In the genomic region with DNA sequence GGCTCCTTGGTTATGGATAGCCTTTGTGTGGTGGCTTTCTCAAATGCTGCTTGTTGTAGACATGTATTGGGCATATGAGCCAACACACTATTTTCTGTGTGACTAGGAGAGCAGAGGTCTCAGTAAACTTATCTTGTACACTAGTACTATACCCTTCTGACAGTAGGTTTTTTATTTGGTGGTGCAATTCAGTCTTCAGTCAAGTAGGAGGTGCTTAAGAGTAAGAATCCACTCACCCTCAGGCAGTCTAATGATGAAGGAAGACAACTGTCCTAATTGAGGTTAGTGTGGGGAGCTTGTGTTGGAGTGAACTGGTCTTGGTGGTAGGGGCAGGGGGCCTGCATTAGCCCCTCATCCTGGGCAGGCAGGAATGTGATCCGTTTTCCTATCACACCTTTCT, we compare ENCODE assay signal across 2 cellular contexts.
TF ChIP-seq lines count a peak whose summit lies in the region.

No MANE protein-coding gene starts in this region.

TF ChIP-seq in GM23338, 12 proteins besides CTCF, POLR2A, EP300 and RAD21 (continued from another document):
- TF ChIP-seq, protein P1, sequence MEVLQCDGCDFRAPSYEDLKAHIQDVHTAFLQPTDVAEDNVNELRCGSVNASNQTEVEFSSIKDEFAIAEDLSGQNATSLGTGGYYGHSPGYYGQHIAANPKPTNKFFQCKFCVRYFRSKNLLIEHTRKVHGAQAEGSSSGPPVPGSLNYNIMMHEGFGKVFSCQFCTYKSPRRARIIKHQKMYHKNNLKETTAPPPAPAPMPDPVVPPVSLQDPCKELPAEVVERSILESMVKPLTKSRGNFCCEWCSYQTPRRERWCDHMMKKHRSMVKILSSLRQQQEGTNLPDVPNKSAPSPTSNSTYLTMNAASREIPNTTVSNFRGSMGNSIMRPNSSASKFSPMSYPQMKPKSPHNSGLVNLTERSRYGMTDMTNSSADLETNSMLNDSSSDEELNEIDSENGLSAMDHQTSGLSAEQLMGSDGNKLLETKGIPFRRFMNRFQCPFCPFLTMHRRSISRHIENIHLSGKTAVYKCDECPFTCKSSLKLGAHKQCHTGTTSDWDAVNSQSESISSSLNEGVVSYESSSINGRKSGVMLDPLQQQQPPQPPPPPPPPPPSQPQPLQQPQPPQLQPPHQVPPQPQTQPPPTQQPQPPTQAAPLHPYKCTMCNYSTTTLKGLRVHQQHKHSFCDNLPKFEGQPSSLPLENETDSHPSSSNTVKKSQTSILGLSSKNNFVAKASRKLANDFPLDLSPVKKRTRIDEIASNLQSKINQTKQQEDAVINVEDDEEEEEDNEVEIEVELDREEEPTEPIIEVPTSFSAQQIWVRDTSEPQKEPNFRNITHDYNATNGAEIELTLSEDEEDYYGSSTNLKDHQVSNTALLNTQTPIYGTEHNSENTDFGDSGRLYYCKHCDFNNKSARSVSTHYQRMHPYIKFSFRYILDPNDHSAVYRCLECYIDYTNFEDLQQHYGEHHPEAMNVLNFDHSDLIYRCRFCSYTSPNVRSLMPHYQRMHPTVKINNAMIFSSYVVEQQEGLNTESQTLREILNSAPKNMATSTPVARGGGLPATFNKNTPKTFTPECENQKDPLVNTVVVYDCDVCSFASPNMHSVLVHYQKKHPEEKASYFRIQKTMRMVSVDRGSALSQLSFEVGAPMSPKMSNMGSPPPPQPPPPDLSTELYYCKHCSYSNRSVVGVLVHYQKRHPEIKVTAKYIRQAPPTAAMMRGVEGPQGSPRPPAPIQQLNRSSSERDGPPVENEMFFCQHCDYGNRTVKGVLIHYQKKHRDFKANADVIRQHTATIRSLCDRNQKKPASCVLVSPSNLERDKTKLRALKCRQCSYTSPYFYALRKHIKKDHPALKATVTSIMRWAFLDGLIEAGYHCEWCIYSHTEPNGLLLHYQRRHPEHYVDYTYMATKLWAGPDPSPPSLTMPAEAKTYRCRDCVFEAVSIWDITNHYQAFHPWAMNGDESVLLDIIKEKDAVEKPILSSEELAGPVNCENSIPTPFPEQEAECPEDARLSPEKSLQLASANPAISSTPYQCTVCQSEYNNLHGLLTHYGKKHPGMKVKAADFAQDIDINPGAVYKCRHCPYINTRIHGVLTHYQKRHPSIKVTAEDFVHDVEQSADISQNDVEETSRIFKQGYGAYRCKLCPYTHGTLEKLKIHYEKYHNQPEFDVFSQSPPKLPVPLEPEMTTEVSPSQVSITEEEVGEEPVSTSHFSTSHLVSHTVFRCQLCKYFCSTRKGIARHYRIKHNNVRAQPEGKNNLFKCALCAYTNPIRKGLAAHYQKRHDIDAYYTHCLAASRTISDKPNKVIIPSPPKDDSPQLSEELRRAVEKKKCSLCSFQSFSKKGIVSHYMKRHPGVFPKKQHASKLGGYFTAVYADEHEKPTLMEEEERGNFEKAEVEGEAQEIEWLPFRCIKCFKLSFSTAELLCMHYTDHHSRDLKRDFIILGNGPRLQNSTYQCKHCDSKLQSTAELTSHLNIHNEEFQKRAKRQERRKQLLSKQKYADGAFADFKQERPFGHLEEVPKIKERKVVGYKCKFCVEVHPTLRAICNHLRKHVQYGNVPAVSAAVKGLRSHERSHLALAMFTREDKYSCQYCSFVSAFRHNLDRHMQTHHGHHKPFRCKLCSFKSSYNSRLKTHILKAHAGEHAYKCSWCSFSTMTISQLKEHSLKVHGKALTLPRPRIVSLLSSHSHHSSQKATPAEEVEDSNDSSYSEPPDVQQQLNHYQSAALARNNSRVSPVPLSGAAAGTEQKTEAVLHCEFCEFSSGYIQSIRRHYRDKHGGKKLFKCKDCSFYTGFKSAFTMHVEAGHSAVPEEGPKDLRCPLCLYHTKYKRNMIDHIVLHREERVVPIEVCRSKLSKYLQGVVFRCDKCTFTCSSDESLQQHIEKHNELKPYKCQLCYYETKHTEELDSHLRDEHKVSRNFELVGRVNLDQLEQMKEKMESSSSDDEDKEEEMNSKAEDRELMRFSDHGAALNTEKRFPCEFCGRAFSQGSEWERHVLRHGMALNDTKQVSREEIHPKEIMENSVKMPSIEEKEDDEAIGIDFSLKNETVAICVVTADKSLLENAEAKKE (CRISPR knock-in tag; IDR thresholded peaks at IDR 0.05), result no peak
- no peak for TF ChIP-seq REST (IDR thresholded peaks at IDR 0.05; ENCODE audit: unreplicated experiment)
- TF ChIP-seq EZH2 (IDR thresholded peaks at IDR 0.05; ENCODE audit: low read depth, unreplicated experiment), result no peak
- no peak for TF ChIP-seq STAT1 (IDR thresholded peaks at IDR 0.05; ENCODE audit: unreplicated experiment)
- no peak for TF ChIP-seq ZNF331 (CRISPR knock-in tag; IDR thresholded peaks at IDR 0.05; ENCODE audit: low read depth)

TF ChIP-seq in WTC11, 78 proteins besides CTCF, POLR2A, EP300 and RAD21 (continued from another document):
- TF ChIP-seq STAT6 (CRISPR knock-in tag; conservative IDR thresholded peaks at IDR 0.05; ENCODE audit: low read depth), result no peak
- no peak for TF ChIP-seq SOX15 (CRISPR knock-in tag; IDR thresholded peaks at IDR 0.05)
- TF ChIP-seq NFATC4 (CRISPR knock-in tag; IDR thresholded peaks at IDR 0.05), result no peak
- no peak for TF ChIP-seq MXD4 (CRISPR knock-in tag; IDR thresholded peaks at IDR 0.05; ENCODE audit: borderline replicate concordance)
- TF ChIP-seq, protein P2, sequence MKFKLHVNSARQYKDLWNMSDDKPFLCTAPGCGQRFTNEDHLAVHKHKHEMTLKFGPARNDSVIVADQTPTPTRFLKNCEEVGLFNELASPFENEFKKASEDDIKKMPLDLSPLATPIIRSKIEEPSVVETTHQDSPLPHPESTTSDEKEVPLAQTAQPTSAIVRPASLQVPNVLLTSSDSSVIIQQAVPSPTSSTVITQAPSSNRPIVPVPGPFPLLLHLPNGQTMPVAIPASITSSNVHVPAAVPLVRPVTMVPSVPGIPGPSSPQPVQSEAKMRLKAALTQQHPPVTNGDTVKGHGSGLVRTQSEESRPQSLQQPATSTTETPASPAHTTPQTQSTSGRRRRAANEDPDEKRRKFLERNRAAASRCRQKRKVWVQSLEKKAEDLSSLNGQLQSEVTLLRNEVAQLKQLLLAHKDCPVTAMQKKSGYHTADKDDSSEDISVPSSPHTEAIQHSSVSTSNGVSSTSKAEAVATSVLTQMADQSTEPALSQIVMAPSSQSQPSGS (CRISPR knock-in tag; IDR thresholded peaks at IDR 0.05; ENCODE audit: borderline replicate concordance, low read depth), result no peak
- TF ChIP-seq CDX4 (CRISPR knock-in tag; IDR thresholded peaks at IDR 0.05; ENCODE audit: borderline replicate concordance), result no peak
